8 cellular contexts compared by ENCODE assay signal in genomic region chr3:112696244-112696643, GRCh38. TPM values are rescaled to one million over a fixed set of nuclear protein-coding genes. Genes with fewer than 3 reads are reported as not detected.
DNase-seq lines count a peak whose midpoint lies in the region; ATAC-seq, FAIRE-seq and TF ChIP-seq lines count a peak whose summit lies in the region.
"Not testable (repeated sequence)": the region's sequence is repeated elsewhere in the genome, so short reads cannot be mapped to it uniquely, and the experiment has no call there.

No MANE protein-coding gene starts in this region.

- TF ChIP-seq POLR2A in K562 (conservative IDR thresholded peaks at IDR 0.05); vagina (IDR thresholded peaks at IDR 0.05): not testable (repeated sequence)

- CTCF ChIA-PET in AG04450 (lab: Charles Lee) = interaction anchor here (0.7 to 1.3 kb wide), 4 partner anchors 13 to 54 kb away, joined by 3 read pairs; no protein-coding TSS in a partner anchor
- CTCF ChIA-PET in K562 (lab: Yijun Ruan, JAX; ENCODE audit: low intra/inter-chr PET ratio) = not testable (repeated sequence)

- not testable (repeated sequence) for H4K20me1 ChIP-seq in K562 (replicated peaks; ENCODE audit: control insufficient read depth, insufficient read depth, low read length); neural progenitor cell (ENCODE audit: low read depth)

- H3K4me3 ChIP-seq in AG04450 (ENCODE audit: low read depth, low read length); K562; neural progenitor cell; vagina: not testable (repeated sequence)

- H3K27ac ChIP-seq in AG04450 (ENCODE audit: low read depth, low read length) = peak overlapping the region; percentile 61
- H3K27ac ChIP-seq in K562 (ENCODE audit: extremely low read depth, low read depth, low read length); neural progenitor cell: not testable (repeated sequence)
- peak overlapping the region; percentile 39 for H3K27ac ChIP-seq in vagina

- H3K27me3 Mint-ChIP-seq in neural progenitor cell (ENCODE audit: insufficient read depth, low read depth) = not testable (repeated sequence)

- peak; percentile 63 for ATAC-seq in K562

- DNase-seq in AG04450 (ENCODE audit: low read depth, low spot score); HTR-8/SVneo (ENCODE audit: insufficient read length, low spot score); K562 (ENCODE audit: extremely low read depth in 1 of 4, low spot score in 3 of 4); neural progenitor cell (ENCODE audit: low spot score); vagina (ENCODE audit: extremely low spot score in 2 of 2): not testable (repeated sequence)
- DNase-seq in NCI-H1436 treated with DMSO at 0.1 percent for 48 hours (lab: John Stamatoyannopoulos, UW) = peak; percentile 41
- DNase-seq in NCI-H2107 treated with DMSO at 0.1 percent for 48 hours (lab: John Stamatoyannopoulos, UW; ENCODE audit: unreplicated experiment) = peak; percentile 83
- DNase-seq in NCI-H748 treated with DMSO at 0.1 percent for 48 hours (lab: John Stamatoyannopoulos, UW) = peak; percentile 22

- H3K27me3 ChIP-seq in AG04450 (ENCODE audit: control insufficient read depth, insufficient read depth, low read length); K562 (ENCODE audit: control insufficient read depth in 2 of 2, insufficient read depth in 2 of 2, low read length in 2 of 2); neural progenitor cell; vagina: not testable (repeated sequence)

- H3K9me3 Mint-ChIP-seq in neural progenitor cell = peaks cover 24% of the 10 kb centered on the region

- not testable (repeated sequence) for H3K9me1 ChIP-seq in K562 (ENCODE audit: control insufficient read depth, insufficient read depth, low read length)

- 51% methylated on average over 3 of the region's 3 CpGs for WGBS in K562 (ENCODE audit: insufficient coverage, low coverage, missing lambda C conversion rate)

- H3K36me3 ChIP-seq in K562 (ENCODE audit: control insufficient read depth, insufficient read depth, low read length); neural progenitor cell; vagina: not testable (repeated sequence)

- not testable (repeated sequence) for H3F3A ChIP-seq in neural progenitor cell (ENCODE audit: low read depth)

- H3K4me1 ChIP-seq in K562 (replicated peaks in 1 of 2; ENCODE audit: control insufficient read depth in 2 of 2, insufficient read depth in 2 of 2, low read length in 2 of 2); neural progenitor cell; vagina: not testable (repeated sequence)

- not testable (repeated sequence) for TF ChIP-seq EP300 in K562 (IDR thresholded peaks at IDR 0.05; ENCODE audit: low read length)

- not testable (repeated sequence) for H3K9me3 ChIP-seq in AG04450 (ENCODE audit: control insufficient read depth, insufficient read depth, low read length); K562 (replicated peaks; ENCODE audit: control insufficient read depth, insufficient read depth, low read depth, low read length); neural progenitor cell (ENCODE audit: low read depth); vagina

- not testable (repeated sequence) for H3K4me3 Mint-ChIP-seq in neural progenitor cell

- H3K4me1 Mint-ChIP-seq in neural progenitor cell = peaks cover 11% of the 10 kb centered on the region

- not testable (repeated sequence) for H2AFZ ChIP-seq in K562 (ENCODE audit: low read depth, low read length); neural progenitor cell (replicated peaks)

- peak; percentile 84 for FAIRE-seq in HTR-8/SVneo (lab: Jason Lieb, UNC)
- FAIRE-seq in K562 (lab: Jason Lieb, UNC) = not testable (repeated sequence)

- not testable (repeated sequence) for H3K36me3 Mint-ChIP-seq in neural progenitor cell

- BruUV-seq in K562 (replicated peaks; lab: Mats Ljungman, UMichigan) = not testable (repeated sequence)

- in situ Hi-C loops in K562 (cut with MboI) = not testable (repeated sequence)

- TF ChIP-seq CTCF in AG04450 (IDR thresholded peaks at IDR 0.05; ENCODE audit: low read depth, low read length); K562 (IDR thresholded peaks at IDR 0.05 in 2 of 3, conservative IDR thresholded peaks at IDR 0.05 in 1 of 3; ENCODE audit: insufficient read depth in 2 of 3, low read depth in 1 of 3, low read length in 3 of 3); neural progenitor cell (IDR thresholded peaks at IDR 0.05); vagina (IDR thresholded peaks at IDR 0.05): not testable (repeated sequence)

- POLR2A ChIA-PET in AG04450 (lab: Yijun Ruan, JAX) = interaction anchor here (1.2 kb wide), 1 partner anchor 54 kb away, joined by 3 read pairs; no protein-coding TSS in a partner anchor
- POLR2A ChIA-PET in K562 (lab: Yijun Ruan, JAX) = interaction anchor here (0.6 kb wide), 1 partner anchor 19 kb away, joined by 5 read pairs; no protein-coding TSS in a partner anchor

- H3K4me2 ChIP-seq in K562 (ENCODE audit: insufficient read depth, low read length); neural progenitor cell: not testable (repeated sequence)

- H3K27ac Mint-ChIP-seq in neural progenitor cell = peak overlapping the region; percentile 91

- TF ChIP-seq RAD21 in K562 (CRISPR knock-in tag; conservative IDR thresholded peaks at IDR 0.05 in 1 of 2, IDR thresholded peaks at IDR 0.05 in 1 of 2) = not testable (repeated sequence)

- intact Hi-C loops in K562 (cut with micrococcal nuclease) = loop anchor here (10.0 kb wide), 1 partner anchor 51 kb away; the partner anchor contains the start of gene CCDC80
- intact Hi-C loops in vagina (cut with DNase I) = not testable (repeated sequence)

- H3K9ac ChIP-seq in K562 (ENCODE audit: insufficient read depth in 1 of 2, low read depth in 2 of 2, low read length in 2 of 2); neural progenitor cell: not testable (repeated sequence)

- not testable (repeated sequence) for H3K79me2 ChIP-seq in K562 (ENCODE audit: control insufficient read depth, insufficient read depth, low read length); neural progenitor cell (ENCODE audit: low read depth)

RNA-seq across cellular contexts. Expression of gene CCDC80, which starts 55.3 kb away (rescaled TPM):
- polyA plus RNA-seq in AG04450 (2011; rRNA removed) (202 and 289 TPM in 2 replicates), K562 (2011; rRNA removed) (0.12 and 0.17 TPM in 2 replicates), K562 (2014; fragmentation: Illumina TruSeq; extraction: Trizol) (0.40 and 1.4 TPM in 2 replicates), K562 (2014; fragmentation: Nextera tagmentation; extraction: Ambion mirVana) (1 to 10 TPM in 1 of 2 experiments, under 1 TPM in 1; 0.73 to 2.0 TPM), K562 (2014; rRNA removed) (0.19 and 1.1 TPM in 2 replicates)
- 122 and 160 TPM in 2 replicates for polyA minus RNA-seq in AG04450 (2011; rRNA and poly(A)+ RNA removed)
- total RNA-seq in K562 (2011; cell fraction: chromatin; rRNA removed; ENCODE audit: low replicate concordance) = 0.56 TPM in 1 of 2 replicates, not detected in the other
- 0.39 TPM in 1 of 2 replicates, not detected in the other for total RNA-seq in K562 (2011; cell fraction: nucleolus; rRNA removed)
- total RNA-seq in K562 (2011; cell fraction: nucleoplasm; rRNA removed) = 0.44 and 0.69 TPM in 2 replicates
- total RNA-seq in K562 (2014; rRNA removed) (0.59 and 0.61 TPM in 2 replicates), K562 (2014; rRNA removed; fragmentation: Illumina TruSeq; extraction: Trizol) (0.69 and 1.5 TPM in 2 replicates), K562 (2015; rRNA removed; fragmentation: Illumina TruSeq; extraction: Trizol) (1.5 and 1.6 TPM in 2 replicates), K562 (2021) (1.4 and 2.2 TPM in 2 replicates), neural progenitor cell (ENCODE audit: low replicate concordance) (14.7 and 21.5 TPM in 2 replicates), vagina (51.6 TPM)
- polyA plus RNA-seq in K562 (2011; cell fraction: cytosol; rRNA removed) = 0.10 TPM in 1 of 2 replicates, not detected in the other
- polyA plus RNA-seq in K562 (2011; cell fraction: nucleus; rRNA removed) = 0.20 and 0.48 TPM in 2 replicates
- polyA plus RNA-seq in K562 (2012) = 2.2 and 5.9 TPM in 2 replicates
- polyA minus RNA-seq in K562 (2011; rRNA and poly(A)+ RNA removed) = 0.25 TPM in 1 of 2 replicates, not detected in the other
- polyA minus RNA-seq in K562 (2011; cell fraction: cytosol; rRNA and poly(A)+ RNA removed) = not detected in 2 replicates
- polyA minus RNA-seq in K562 (2011; cell fraction: nucleus; rRNA and poly(A)+ RNA removed) = 0.13 and 0.22 TPM in 2 replicates
